Comparison of ENCODE assay signal across 23 cellular contexts in the genomic region with DNA sequence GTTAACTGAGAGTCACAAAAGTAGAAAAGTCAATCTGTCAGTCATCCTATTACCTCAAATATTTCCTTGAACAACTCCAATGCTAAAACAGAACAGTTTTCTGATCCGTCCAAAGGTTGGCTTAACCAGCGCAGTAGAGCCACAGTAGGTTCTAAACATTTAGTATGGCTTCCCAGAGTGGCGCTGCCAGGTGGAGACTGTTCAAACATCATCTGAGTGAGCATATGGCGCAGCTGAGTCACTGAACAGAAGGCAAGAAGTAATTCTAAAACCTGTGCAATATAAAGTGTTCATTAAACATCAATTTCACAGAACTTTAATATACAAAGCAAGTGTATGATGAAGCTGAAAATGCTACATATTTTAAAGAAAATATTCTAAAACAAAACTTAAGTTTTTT.
"Had no signal": no experiment of that assay in that cellular context is flagged by ENCODE, and none has a peak within 500 bp of the region (broad histone marks: within the 10 kb centered on the region; RNA-seq: fewer than 3 reads in every experiment).

No MANE protein-coding gene starts in this region.

- H3K27ac Mint-ChIP-seq: activated B cell treated with CpG ODN at 0.5 μM for 24 hours; activated CD4-positive, alpha-beta memory T cell treated with anti-CD3 and anti-CD28 coated beads for 36 hours; activated CD4-positive, alpha-beta T cell treated with anti-CD3 and anti-CD28 coated beads, Interleukin-2, amount 10 ng/mL, durations not matched to agents 7 days and 5 days; activated naive CD4-positive, alpha-beta T cell treated with anti-CD3 and anti-CD28 coated beads for 36 hours; activated naive CD8-positive, alpha-beta T cell treated with anti-CD3 and anti-CD28 coated beads for 36 hours; T-helper 2 cell treated with Interferon-gamma antibody and Interleukin-4, amounts not matched to agents 5 μg/mL and 100 μg/mL, for 36 hours had no signal

- H3K4me3 Mint-ChIP-seq: activated B cell treated with CpG ODN at 0.5 μM for 24 hours; activated CD4-positive, alpha-beta memory T cell treated with anti-CD3 and anti-CD28 coated beads for 36 hours; activated CD4-positive, alpha-beta T cell treated with anti-CD3 and anti-CD28 coated beads, Interleukin-2, amount 10 ng/mL, durations not matched to agents 7 days and 5 days; activated naive CD4-positive, alpha-beta T cell treated with anti-CD3 and anti-CD28 coated beads for 36 hours; activated naive CD8-positive, alpha-beta T cell treated with anti-CD3 and anti-CD28 coated beads for 36 hours; activated T-cell treated with anti-CD3 and anti-CD28 coated beads, Interleukin-2, amount 50 U/mL, for 4 hours; T-helper 2 cell treated with Interferon-gamma antibody and Interleukin-4, amounts not matched to agents 5 μg/mL and 100 μg/mL, for 36 hours had no signal

- H3K9me3 Mint-ChIP-seq: activated CD4-positive, alpha-beta T cell treated with anti-CD3 and anti-CD28 coated beads, Interleukin-2, amount 10 ng/mL, durations not matched to agents 7 days and 5 days; activated naive CD4-positive, alpha-beta T cell treated with anti-CD3 and anti-CD28 coated beads for 36 hours; T-helper 2 cell treated with Interferon-gamma antibody and Interleukin-4, amounts not matched to agents 5 μg/mL and 100 μg/mL, for 36 hours had no signal

- DNase-seq: activated B cell treated with CpG ODN at 0.5 μM for 24 hours; activated CD4-positive, alpha-beta memory T cell treated with anti-CD3 and anti-CD28 coated beads for 36 hours; activated CD4-positive, alpha-beta T cell treated with anti-CD3 and anti-CD28 coated beads, Interleukin-2, amount 10 ng/mL, durations not matched to agents 7 days and 5 days; activated CD8-positive, alpha-beta memory T cell treated with anti-CD3 and anti-CD28 coated beads for 24 hours; activated effector memory CD4-positive, alpha-beta T cell treated with anti-CD3 and anti-CD28 coated beads, Interleukin-2, amount 50 U/mL, for 16 hours; activated naive CD4-positive, alpha-beta T cell treated with anti-CD3 and anti-CD28 coated beads for 36 hours; activated naive CD8-positive, alpha-beta T cell treated with anti-CD3 and anti-CD28 coated beads for 36 hours; activated T-cell treated with anti-CD3 and anti-CD28 coated beads, Interleukin-2, amount 50 U/mL, for 4 hours; brain microvascular endothelial cell; Karpas-422; NCI-H1105 treated with DMSO at 0.1 percent for 48 hours; NCI-H1436 treated with DMSO at 0.1 percent for 48 hours; NCI-H187; NCI-H2081 treated with DMSO at 0.1 percent for 48 hours; NCI-H345; NCI-H510A treated with DMSO at 0.1 percent for 48 hours; NCI-H774; NK-92 treated with Interleukin-12 subunit alpha and Interleukin-12 subunit beta, amount 100 ng/mL, for 24 hours; OCI-M1; RPMI8226; SK-N-SH; T-helper 1 cell had no signal

- H3K4me1 Mint-ChIP-seq: activated B cell treated with CpG ODN at 0.5 μM for 24 hours had no signal

- H3K27me3 Mint-ChIP-seq: activated B cell treated with CpG ODN at 0.5 μM for 24 hours; activated CD4-positive, alpha-beta memory T cell treated with anti-CD3 and anti-CD28 coated beads for 36 hours; activated CD4-positive, alpha-beta T cell treated with anti-CD3 and anti-CD28 coated beads, Interleukin-2, amount 10 ng/mL, durations not matched to agents 7 days and 5 days; activated naive CD8-positive, alpha-beta T cell treated with anti-CD3 and anti-CD28 coated beads for 36 hours had no signal
